Comparison of ENCODE assay signal across 17 cellular contexts in genomic region chr15:74928771-74929198, GRCh38.
"Had no signal": no experiment of that assay in that cellular context is flagged by ENCODE, and none has a peak within 500 bp of the region (broad histone marks: within the 10 kb centered on the region; RNA-seq: fewer than 3 reads in every experiment).

No MANE protein-coding gene starts in this region.

- H3K27ac ChIP-seq: left lung, right atrium auricular region, thyroid gland had no signal

- H3K4me1 ChIP-seq: prostate gland, thyroid gland had no signal

- ATAC-seq: left lung had no signal

- H3K4me3 ChIP-seq: left lung, prostate gland, right atrium auricular region, thyroid gland had no signal

- H3K9me3 Mint-ChIP-seq: T-helper 1 cell treated with Interleukin-12 subunit alpha and Interleukin-12 subunit beta and Interleukin-4 antibody, amounts not matched to agents 30 μg/mL and 1 μg/mL, for 36 hours had no signal

- H3K27ac Mint-ChIP-seq: T-helper 1 cell treated with Interleukin-12 subunit alpha and Interleukin-12 subunit beta and Interleukin-4 antibody, amounts not matched to agents 30 μg/mL and 1 μg/mL, for 36 hours had no signal

- H3K9me3 ChIP-seq: left lung, prostate gland, right atrium auricular region, thyroid gland had no signal

- H3K27me3 ChIP-seq: left lung, right atrium auricular region, thyroid gland had no signal

- DNase-seq: activated CD4-positive, alpha-beta T cell treated with anti-CD3 and anti-CD28 coated beads for 1 hour; activated CD8-positive, alpha-beta memory T cell treated with anti-CD3 and anti-CD28 coated beads for 24 hours; activated CD8-positive, alpha-beta memory T cell treated with anti-CD3 and anti-CD28 coated beads, Interleukin-2, amount 50 U/mL, for 48 hours; activated naive CD4-positive, alpha-beta T cell treated with anti-CD3 and anti-CD28 coated beads, Interleukin-2, amount 50 U/mL, for 16 hours; activated T-cell treated with anti-CD3 and anti-CD28 coated beads, Interleukin-2, amount 50 U/mL, for 48 hours; aorta; cortex of kidney; head of caudate nucleus; left lung; mammary epithelial cell; midbrain; stimulated activated CD4-positive, alpha-beta T cell treated with anti-CD3 and anti-CD28 coated beads, Interleukin-2, amount 100 ng/mL, for 24 hours; stimulated activated naive CD4-positive, alpha-beta T cell treated with Interleukin-2 at 50 U/mL for 16 hours; thyroid gland had no signal

- H3K4me3 Mint-ChIP-seq: T-helper 1 cell treated with Interleukin-12 subunit alpha and Interleukin-12 subunit beta and Interleukin-4 antibody, amounts not matched to agents 30 μg/mL and 1 μg/mL, for 36 hours had no signal

- H3K36me3 ChIP-seq: prostate gland had no signal
